28 cellular contexts compared by ENCODE assay signal in the genomic region with DNA sequence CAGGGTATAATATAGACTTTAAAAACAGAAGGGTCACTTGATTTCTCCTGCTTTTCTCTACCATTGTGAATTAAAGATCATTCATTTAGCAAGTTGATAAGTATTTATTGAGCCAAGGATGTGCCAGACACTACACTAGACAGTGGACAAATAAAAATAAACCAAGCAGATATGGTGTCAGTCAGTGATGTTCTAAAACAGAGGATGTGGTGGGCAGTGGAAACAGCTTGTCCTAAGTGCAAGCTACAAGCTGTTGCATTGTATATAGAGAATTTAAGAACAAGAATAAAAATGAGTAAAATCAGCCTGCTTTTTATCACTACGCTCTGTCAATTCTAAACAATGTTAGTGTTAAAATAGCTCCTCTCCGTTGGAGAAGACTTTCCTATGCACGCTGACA.
"Had no signal": no experiment of that assay in that cellular context is flagged by ENCODE, and none has a peak within 500 bp of the region (broad histone marks: within the 10 kb centered on the region; RNA-seq: fewer than 3 reads in every experiment).

No MANE protein-coding gene starts in this region.

- H3K27ac Mint-ChIP-seq: natural killer cell; nephron; neural progenitor cell; progenitor cell of endocrine pancreas; stimulated activated effector memory CD8-positive, alpha-beta T cell treated with anti-CD3 and anti-CD28 coated beads, Interleukin-12 subunit alpha, Interleukin-12 subunit beta, amount 100 ng/mL, for 72 hours; stimulated activated naive B cell treated with anti-CD40 and anti-IgM and Interleukin-4, amounts not matched to agents 10 μg/mL and 1 μg/mL and 100 μg/mL, for 72 hours; stimulated activated naive CD8-positive, alpha-beta T cell treated with anti-CD3 and anti-CD28 coated beads, Interleukin-15, Interleukin-2, amounts not matched to agents 100 ng/mL and 50 ng/mL, for 24 hours; type B pancreatic cell had no signal

- H3K4me3 ChIP-seq: neural progenitor cell, ovary, psoas muscle, right lobe of liver, sigmoid colon, stomach, thoracic aorta, thyroid gland, tibial nerve, vagina had no signal

- H3K27ac ChIP-seq: neural progenitor cell, ovary, parathyroid adenoma, psoas muscle, right lobe of liver, sigmoid colon, stomach, thoracic aorta, thyroid gland, tibial nerve, vagina had no signal

- H3K79me2 ChIP-seq: parathyroid adenoma had no signal

- H3K27me3 ChIP-seq: neural progenitor cell, ovary, right lobe of liver, sigmoid colon, stomach, thyroid gland, tibial nerve, vagina had no signal

- H3K27me3 Mint-ChIP-seq: progenitor cell of endocrine pancreas; stimulated activated naive B cell treated with anti-CD40 and anti-IgM and Interleukin-4, amounts not matched to agents 10 μg/mL and 1 μg/mL and 100 μg/mL, for 72 hours; stimulated activated naive CD8-positive, alpha-beta T cell treated with anti-CD3 and anti-CD28 coated beads, Interleukin-15, Interleukin-2, amounts not matched to agents 100 ng/mL and 50 ng/mL, for 24 hours; type B pancreatic cell had no signal

- H3K4me2 ChIP-seq: neural progenitor cell had no signal

- H3K4me1 ChIP-seq: neural progenitor cell, parathyroid adenoma, psoas muscle, right lobe of liver, sigmoid colon, stomach, thyroid gland, tibial nerve, vagina had no signal

- H3K4me1 Mint-ChIP-seq: natural killer cell; neural progenitor cell; stimulated activated effector memory CD8-positive, alpha-beta T cell treated with anti-CD3 and anti-CD28 coated beads, Interleukin-12 subunit alpha, Interleukin-12 subunit beta, amount 100 ng/mL, for 72 hours had no signal

- H3K4me3 Mint-ChIP-seq: natural killer cell; nephron; neural progenitor cell; stimulated activated effector memory CD8-positive, alpha-beta T cell treated with anti-CD3 and anti-CD28 coated beads, Interleukin-12 subunit alpha, Interleukin-12 subunit beta, amount 100 ng/mL, for 72 hours; stimulated activated naive B cell treated with anti-CD40 and anti-IgM and Interleukin-4, amounts not matched to agents 10 μg/mL and 1 μg/mL and 100 μg/mL, for 72 hours; stimulated activated naive CD8-positive, alpha-beta T cell treated with anti-CD3 and anti-CD28 coated beads, Interleukin-15, Interleukin-2, amounts not matched to agents 100 ng/mL and 50 ng/mL, for 24 hours; type B pancreatic cell had no signal

- H3K9me3 Mint-ChIP-seq: nephron; neural progenitor cell; stimulated activated effector memory CD8-positive, alpha-beta T cell treated with anti-CD3 and anti-CD28 coated beads, Interleukin-12 subunit alpha, Interleukin-12 subunit beta, amount 100 ng/mL, for 72 hours; stimulated activated naive B cell treated with anti-CD40 and anti-IgM and Interleukin-4, amounts not matched to agents 10 μg/mL and 1 μg/mL and 100 μg/mL, for 72 hours; type B pancreatic cell had no signal

- H3K9ac ChIP-seq: neural progenitor cell, parathyroid adenoma had no signal

- ATAC-seq: natural killer cell; psoas muscle; right cardiac atrium; right lobe of liver; stimulated activated effector memory CD8-positive, alpha-beta T cell treated with anti-CD3 and anti-CD28 coated beads, Interleukin-12 subunit alpha, Interleukin-12 subunit beta, amount 100 ng/mL, for 72 hours; stimulated activated naive B cell treated with anti-CD40 and anti-IgM and Interleukin-4, amounts not matched to agents 10 μg/mL and 1 μg/mL and 100 μg/mL, for 72 hours had no signal

- H3K36me3 ChIP-seq: neural progenitor cell, ovary, right lobe of liver, sigmoid colon, stomach, thoracic aorta, thyroid gland, tibial nerve, vagina had no signal

- FAIRE-seq: small intestine, urothelium cell line had no signal

- H3K36me3 Mint-ChIP-seq: natural killer cell; neural progenitor cell; stimulated activated effector memory CD8-positive, alpha-beta T cell treated with anti-CD3 and anti-CD28 coated beads, Interleukin-12 subunit alpha, Interleukin-12 subunit beta, amount 100 ng/mL, for 72 hours; stimulated activated naive B cell treated with anti-CD40 and anti-IgM and Interleukin-4, amounts not matched to agents 10 μg/mL and 1 μg/mL and 100 μg/mL, for 72 hours; type B pancreatic cell had no signal

- H2AFZ ChIP-seq: neural progenitor cell, parathyroid adenoma had no signal

- H3K9me3 ChIP-seq: ovary, psoas muscle, right lobe of liver, sigmoid colon, stomach, thoracic aorta, thyroid gland, tibial nerve, vagina had no signal

- DNase-seq: natural killer cell; occipital lobe; ovary; posterior cingulate gyrus; psoas muscle; right cardiac atrium; right lobe of liver; sigmoid colon; small intestine; stimulated activated CD4-positive, alpha-beta T cell treated with anti-CD3 and anti-CD28 coated beads, Interleukin-15, amount 100 ng/mL, for 24 hours; stimulated activated CD4-positive, alpha-beta T cell treated with anti-CD3 and anti-CD28 coated beads, Interleukin-2, amount 100 ng/mL, for 24 hours; stimulated activated CD4-positive, alpha-beta T cell treated with anti-CD3 and anti-CD28 coated beads, Interleukin-2, amount 100 ng/mL, for 48 hours; stimulated activated CD4-positive, alpha-beta T cell treated with anti-CD3 and anti-CD28 coated beads, Interleukin-4, amount 100 ng/mL, for 24 hours; stimulated activated naive B cell treated with anti-CD40 and anti-IgM and Interleukin-4, amounts not matched to agents 10 μg/mL and 1 μg/mL and 100 μg/mL, for 72 hours; stimulated activated naive CD4-positive, alpha-beta T cell treated with Interleukin-2 at 50 U/mL for 16 hours; stomach; thyroid gland had no signal
